19 cellular contexts compared by ENCODE assay signal in genomic region chr17:77907497-77908120, GRCh38. TPM values are rescaled to one million over a fixed set of nuclear protein-coding genes. Genes with fewer than 3 reads are reported as not detected.
DNase-seq lines count a peak whose midpoint lies in the region; TF ChIP-seq lines count a peak whose summit lies in the region.
"Had no signal": no experiment of that assay in that cellular context is flagged by ENCODE, and none has a peak within 500 bp of the region (broad histone marks: within the 10 kb centered on the region; RNA-seq: fewer than 3 reads in every experiment).

No MANE protein-coding gene starts in this region.

- no peak overlapping the region for H2AFZ ChIP-seq in H9 (ENCODE audit: low read length)

- no peak for TF ChIP-seq POLR2A in spleen (IDR thresholded peaks at IDR 0.05)

- DNase-seq in H9, result peak; percentile 44
- DNase-seq in spleen, result peak; percentile 54
- no peak for DNase-seq in GM03348 (ENCODE audit: low spot score)
- DNase-seq in substantia nigra (lab: John Stamatoyannopoulos, UW), result no peak
- no peak for DNase-seq in mesendoderm
- DNase-seq: AML-193; CD4-positive, alpha-beta T cell; GOT3; Kasumi-1; NCI-H1092 treated with DMSO at 0.1 percent for 48 hours; NCI-H1436; NCI-H187 treated with DMSO at 0.1 percent for 48 hours; NCI-H524; NCI-H774 had no signal

- H3K79me2 ChIP-seq in H9 (ENCODE audit: insufficient read depth, low read length) (no peaks in the 10 kb centered on the region), mesendoderm (ENCODE audit: control insufficient read depth, insufficient read depth, low read length) (no peaks in the 10 kb centered on the region)

- H3K14ac ChIP-seq in H9 (ENCODE audit: insufficient read depth, low read length), result no peak overlapping the region; the same call in 1 of the 2 replicates

- H2BK12ac ChIP-seq in H9 (ENCODE audit: insufficient read length, low read depth, low read length), result no peak overlapping the region

- H3K36me3 Mint-ChIP-seq in H9 (ENCODE audit: insufficient read depth in 1 of 3, low read depth in 3 of 3) (no peaks in the 10 kb centered on the region; a peak in 1 of 7 replicates), brain (peaks cover 4% of the 10 kb centered on the region), nephron (ENCODE audit: low read depth) (no peaks in the 10 kb centered on the region)

- no peak overlapping the region for H4K91ac ChIP-seq in H9 (ENCODE audit: insufficient read length, low read depth, low read length)

- H4K5ac ChIP-seq in H9 (ENCODE audit: insufficient read length, low read depth, low read length) (no peak overlapping the region), mesendoderm (ENCODE audit: low read length) (no peak overlapping the region)

- H3K23ac ChIP-seq in H9 (ENCODE audit: insufficient read length, low read depth, low read length) (no peak overlapping the region), mesendoderm (ENCODE audit: low read length) (no peak overlapping the region)

- no peak overlapping the region for H3K27ac ChIP-seq in H9 (ENCODE audit: insufficient read length, low read depth, low read length)
- H3K27ac ChIP-seq in spleen, result no peak overlapping the region
- H3K27ac ChIP-seq in substantia nigra (ENCODE audit: low read depth, low read length, poor library complexity, severe bottlenecking), result no peak overlapping the region
- no peak overlapping the region for H3K27ac ChIP-seq in mesendoderm (ENCODE audit: low read depth, low read length)
- H3K27ac ChIP-seq: A549; BLaER1 treated with 17β-estradiol and CSF1 and Interleukin-3, amounts not matched to agents 10 nM and 100 nM had no signal

- H2BK15ac ChIP-seq in H9 (ENCODE audit: low read depth, low read length) (no peak overlapping the region), mesendoderm (replicated peaks; ENCODE audit: low read depth) (no peak overlapping the region)

- no peak overlapping the region for H2BK20ac ChIP-seq in H9 (ENCODE audit: low read depth, low read length, poor library complexity, severe bottlenecking)

- no peak overlapping the region for H3K4ac ChIP-seq in H9 (ENCODE audit: low read depth, low read length)
- no peak overlapping the region for H3K4ac ChIP-seq in mesendoderm (ENCODE audit: low read depth, low read length)

- H3K4me1 ChIP-seq in H9 (ENCODE audit: insufficient read depth, low read length) (no peaks in the 10 kb centered on the region; the same call in 1 of the 2 replicates), spleen (no peaks in the 10 kb centered on the region), mesendoderm (ENCODE audit: control insufficient read depth, low read depth, low read length) (no peaks in the 10 kb centered on the region)
- H3K4me1 ChIP-seq: A549; BLaER1 treated with 17β-estradiol and CSF1 and Interleukin-3, amounts not matched to agents 10 nM and 100 nM had no signal

- no CpG with 5 or more reads among the region's 20 CpGs for WGBS in H9 (ENCODE audit: extremely low coverage, insufficient read length, low lambda C conversion rate)
- 90 to 93% (median 93%) methylated on average over 20 of the region's 20 CpGs for WGBS in spleen, 5 donors
- WGBS in mesendoderm (ENCODE audit: extremely low coverage, insufficient coverage, low lambda C conversion rate), result no CpG with 5 or more reads among the region's 20 CpGs

- no peak overlapping the region for H2BK120ac ChIP-seq in H9 (ENCODE audit: low read depth, low read length, poor library complexity, severe bottlenecking)
- no peak overlapping the region for H2BK120ac ChIP-seq in mesendoderm (ENCODE audit: low read depth, low read length)

- H3K9me3 Mint-ChIP-seq in H9 (no peaks in the 10 kb centered on the region), brain (peaks cover 4 to 22% (median 17%) of the 10 kb centered on the region in 5 experiments), nephron (peaks cover 12% of the 10 kb centered on the region)
- H3K9me3 Mint-ChIP-seq: CD4-positive, alpha-beta T cell had no signal

- H3K4me3 ChIP-seq in spleen (no peak overlapping the region), mesendoderm (ENCODE audit: low read length) (no peak overlapping the region)
- H3K4me3 ChIP-seq: A549; BLaER1 treated with 17β-estradiol and CSF1 and Interleukin-3, amounts not matched to agents 10 nM and 100 nM; K562 had no signal

- H3K27ac Mint-ChIP-seq in H9 (no peak overlapping the region), brain (peak overlapping the region in 3 of 5 experiments; percentile 16 to 49 (median 17)), nephron (peak overlapping the region in 2 of 3 experiments; percentile 6 to 17)
- H3K27ac Mint-ChIP-seq: CD4-positive, alpha-beta T cell had no signal

- H3K27me3 ChIP-seq in H9 (ENCODE audit: insufficient read depth, low read length) (no peaks in the 10 kb centered on the region), spleen (replicated peaks in 1 of 7) (peaks cover 0 to 88% (median 11%) of the 10 kb centered on the region in 7 donors), mesendoderm (ENCODE audit: insufficient read depth, low read length, poor library complexity) (no peaks in the 10 kb centered on the region)

- no peaks in the 10 kb centered on the region for H3K79me1 ChIP-seq in H9 (ENCODE audit: insufficient read depth, low read depth, low read length, poor library complexity, severe bottlenecking)
- H3K79me1 ChIP-seq in mesendoderm (ENCODE audit: low read length), result no peaks in the 10 kb centered on the region

- no peak overlapping the region for H4K8ac ChIP-seq in H9 (replicated peaks; ENCODE audit: insufficient read length, low read depth, low read length)
- H4K8ac ChIP-seq in mesendoderm (ENCODE audit: low read depth, low read length), result no peak overlapping the region

- H3K4me1 Mint-ChIP-seq in H9, result peaks cover 8 to 10% of the 10 kb centered on the region in 2 experiments
- peaks cover 22% of the 10 kb centered on the region for H3K4me1 Mint-ChIP-seq in brain
- H3K4me1 Mint-ChIP-seq in nephron, result peaks cover 13% of the 10 kb centered on the region

- no peaks in the 10 kb centered on the region for H3K23me2 ChIP-seq in H9 (ENCODE audit: insufficient read length, low read depth, low read length, poor library complexity, severe bottlenecking)

- intact Hi-C loops in spleen (cut with DNase I; ENCODE audit: low total_unique reads), result no loop called here

- H3K56ac ChIP-seq in H9 (ENCODE audit: insufficient read length, low read depth, low read length) (no peak overlapping the region), mesendoderm (ENCODE audit: low read length) (no peak overlapping the region)

- H3K18ac ChIP-seq in H9 (ENCODE audit: insufficient read length, low read depth, low read length), result no peak overlapping the region
- no peak overlapping the region for H3K18ac ChIP-seq in mesendoderm (ENCODE audit: low read length)

- H4K20me1 ChIP-seq in H9 (ENCODE audit: control insufficient read depth, insufficient read depth, insufficient read length), result no peaks in the 10 kb centered on the region
- H4K20me1 ChIP-seq: BLaER1 treated with 17β-estradiol and CSF1 and Interleukin-3, amounts not matched to agents 10 nM and 100 nM had no signal

- H2BK5ac ChIP-seq in H9 (ENCODE audit: insufficient read length, low read length) (no peak overlapping the region), mesendoderm (ENCODE audit: low read length) (no peak overlapping the region)

- H3K4me2 ChIP-seq in H9 (ENCODE audit: insufficient read depth, insufficient read length, low read length) (no peak overlapping the region), mesendoderm (ENCODE audit: low read length) (no peak overlapping the region)
- H3K4me2 ChIP-seq: A549; BLaER1 treated with 17β-estradiol and CSF1 and Interleukin-3, amounts not matched to agents 10 nM and 100 nM had no signal

- no peak overlapping the region for H3K4me3 Mint-ChIP-seq in H9
- no peak overlapping the region for H3K4me3 Mint-ChIP-seq in brain
- no peak overlapping the region for H3K4me3 Mint-ChIP-seq in nephron
- H3K4me3 Mint-ChIP-seq: CD4-positive, alpha-beta T cell had no signal

- H2AK5ac ChIP-seq in H9 (ENCODE audit: insufficient read length, low read length) (no peak overlapping the region), mesendoderm (ENCODE audit: low read length) (no peak overlapping the region)

- H3K9me3 ChIP-seq in H9 (ENCODE audit: control insufficient read depth, low read depth, low read length) (no peaks in the 10 kb centered on the region), spleen (no peaks in the 10 kb centered on the region)

- H3K27me3 Mint-ChIP-seq in H9 (ENCODE audit: low read depth) (peaks cover 17% of the 10 kb centered on the region), brain (peaks cover 13% of the 10 kb centered on the region), nephron (ENCODE audit: low read depth) (peaks cover 17% of the 10 kb centered on the region)
- H3K27me3 Mint-ChIP-seq: CD4-positive, alpha-beta T cell had no signal

- H3K36me3 ChIP-seq in spleen (no peaks in the 10 kb centered on the region), mesendoderm (ENCODE audit: control insufficient read depth, insufficient read depth, low read length) (no peaks in the 10 kb centered on the region)
- H3K36me3 ChIP-seq: BLaER1 treated with 17β-estradiol and CSF1 and Interleukin-3, amounts not matched to agents 10 nM and 100 nM had no signal

- TF ChIP-seq CTCF in H9 (conservative IDR thresholded peaks at IDR 0.05) (no peak), brain (conservative IDR thresholded peaks at IDR 0.05) (no peak), nephron (IDR thresholded peaks at IDR 0.05; ENCODE audit: unreplicated experiment in 3 of 3) (no peak), spleen (IDR thresholded peaks at IDR 0.05 in 8 of 11, conservative IDR thresholded peaks at IDR 0.05 in 3 of 11) (no peak)

- H3K9ac ChIP-seq in H9 (ENCODE audit: extremely low read depth, insufficient read length, low read length) (no peak overlapping the region), mesendoderm (ENCODE audit: low read length) (no peak overlapping the region)
- H3K9ac ChIP-seq: BLaER1 treated with 17β-estradiol and CSF1 and Interleukin-3, amounts not matched to agents 10 nM and 100 nM had no signal

- H3T11ph ChIP-seq in H9 (ENCODE audit: low read length), result no peak overlapping the region

RNA-seq across cellular contexts. Expression of gene TNRC6C, which starts 50.9 kb away (rescaled TPM):
- total RNA-seq in H9 (2021), result 24.7 and 25.7 TPM in 2 replicates
- 5.8 TPM for polyA plus RNA-seq in brain (ENCODE audit: insufficient read depth, low read depth, low replicate concordance)
- total RNA-seq in spleen, result 10 to 100 TPM; 15.1 to 37.0 (median 30.5) TPM
- 1 to 10 TPM; 1.7 to 4.5 (median 2.8) TPM for polyA plus RNA-seq in spleen
- polyA plus RNA-seq in mesendoderm (2013, experiment 1 of 2), result 3.7 TPM
- polyA plus RNA-seq in mesendoderm (2013, experiment 2 of 2), result 3.7 TPM

Comparison
In these comparisons a context has a peak if more than half of its experiments do, and no peak if none do; other contexts are left out.
1. DNase-seq: peak in H9 (single experiment) and spleen (single experiment); none in GM03348 (single experiment), substantia nigra (0 of 49) and mesendoderm (single experiment).
2. H3K27ac Mint-ChIP-seq: peak in brain (3 of 5) and nephron (2 of 3); none in H9 (0 of 3).